In the genomic region with DNA sequence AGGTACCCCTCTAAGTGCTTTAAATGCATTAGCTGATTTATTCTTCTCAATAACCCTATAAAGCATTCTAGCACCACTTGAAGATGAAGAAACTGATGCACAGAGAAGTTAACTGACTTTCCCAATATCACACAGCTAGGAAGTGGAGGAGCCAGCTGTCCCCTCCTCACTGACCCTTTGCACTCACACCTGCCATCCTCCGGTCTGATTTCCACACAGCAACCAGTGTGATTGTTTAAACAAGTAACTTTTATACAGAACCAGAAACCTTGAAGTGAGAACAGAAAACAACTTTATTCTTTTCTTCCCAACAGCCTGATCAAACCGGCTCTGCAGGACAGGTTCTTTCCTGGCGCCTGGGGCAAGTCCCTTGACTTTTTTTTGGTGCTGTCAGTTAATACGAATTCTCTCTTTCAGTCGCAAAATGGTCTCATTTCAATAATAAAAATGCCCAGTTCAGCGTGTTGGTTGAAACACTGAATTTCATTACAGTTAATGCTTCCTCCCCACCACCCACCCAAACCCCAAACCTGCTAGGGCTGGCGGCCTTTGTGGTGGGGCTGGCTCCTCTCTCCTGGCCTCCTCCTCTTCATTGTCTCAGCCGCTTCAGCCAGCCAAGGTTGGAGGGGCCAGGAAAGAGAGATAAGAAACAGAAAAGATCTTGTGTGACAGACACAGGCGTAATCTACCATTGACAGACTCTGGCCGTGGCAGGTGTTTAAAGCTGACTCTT, we compare ENCODE assay signal across 9 cellular contexts. TPM values are rescaled to one million over a fixed set of nuclear protein-coding genes. Genes with fewer than 3 reads are reported as not detected.
A peak's percentile ranks its signal among the peaks of the same experiment; 100 is the strongest.
DNase-seq lines count a peak whose midpoint lies in the region; ATAC-seq lines count a peak whose summit lies in the region.
"Had no signal": no experiment of that assay in that cellular context is flagged by ENCODE, and none has a peak within 500 bp of the region (broad histone marks: within the 10 kb centered on the region; RNA-seq: fewer than 3 reads in every experiment).

No MANE protein-coding gene starts in this region.

- intact Hi-C loops in activated CD4-positive, alpha-beta memory T cell treated with anti-CD3 and anti-CD28 coated beads for 36 hours (cut with micrococcal nuclease), result no loop called here

- no peaks in the 10 kb centered on the region for H3K36me3 Mint-ChIP-seq in activated CD4-positive, alpha-beta memory T cell treated with anti-CD3 and anti-CD28 coated beads for 36 hours
- no peaks in the 10 kb centered on the region for H3K36me3 Mint-ChIP-seq in activated CD4-positive, alpha-beta memory T cell treated with anti-CD3 and anti-CD28 coated beads, Interleukin-2, amount 10 ng/mL, durations not matched to agents 7 days and 5 days (ENCODE audit: low read depth)
- no peaks in the 10 kb centered on the region for H3K36me3 Mint-ChIP-seq in activated naive CD8-positive, alpha-beta T cell treated with anti-CD3 and anti-CD28 coated beads for 36 hours
- no peaks in the 10 kb centered on the region for H3K36me3 Mint-ChIP-seq in stimulated activated effector memory CD8-positive, alpha-beta T cell treated with anti-CD3 and anti-CD28 coated beads, Interleukin-12 subunit alpha, Interleukin-12 subunit beta, amount 100 ng/mL, for 72 hours

- POLR2A ChIA-PET in activated CD4-positive, alpha-beta memory T cell treated with anti-CD3 and anti-CD28 coated beads for 36 hours (lab: Charles Lee), result interaction anchor here (1.1 kb wide), 1 partner anchor 55 kb away, joined by 5 read pairs; no protein-coding TSS in a partner anchor
- POLR2A ChIA-PET in activated CD4-positive, alpha-beta memory T cell treated with anti-CD3 and anti-CD28 coated beads, Interleukin-2, amount 10 ng/mL, durations not matched to agents 7 days and 5 days (lab: Charles Lee), result no interaction called here

- no peak overlapping the region for H3K27ac Mint-ChIP-seq in activated CD4-positive, alpha-beta memory T cell treated with anti-CD3 and anti-CD28 coated beads for 36 hours
- no peak overlapping the region for H3K27ac Mint-ChIP-seq in activated CD4-positive, alpha-beta memory T cell treated with anti-CD3 and anti-CD28 coated beads, Interleukin-2, amount 10 ng/mL, durations not matched to agents 7 days and 5 days
- H3K27ac Mint-ChIP-seq in activated naive CD8-positive, alpha-beta T cell treated with anti-CD3 and anti-CD28 coated beads for 36 hours, result no peak overlapping the region
- no peak overlapping the region for H3K27ac Mint-ChIP-seq in stimulated activated effector memory CD8-positive, alpha-beta T cell treated with anti-CD3 and anti-CD28 coated beads, Interleukin-12 subunit alpha, Interleukin-12 subunit beta, amount 100 ng/mL, for 72 hours

- peak; percentile 79 for ATAC-seq in HG02885 (IDR thresholded peaks at IDR 0.05; ENCODE audit: poor library complexity, unreplicated experiment)
- peak; percentile 83 for ATAC-seq in stimulated activated effector memory CD8-positive, alpha-beta T cell treated with anti-CD3 and anti-CD28 coated beads, Interleukin-12 subunit alpha, Interleukin-12 subunit beta, amount 100 ng/mL, for 72 hours

- peaks cover 12% of the 10 kb centered on the region for H3K4me1 Mint-ChIP-seq in activated CD4-positive, alpha-beta memory T cell treated with anti-CD3 and anti-CD28 coated beads for 36 hours (ENCODE audit: low read depth)
- peaks cover 5% of the 10 kb centered on the region for H3K4me1 Mint-ChIP-seq in activated CD4-positive, alpha-beta memory T cell treated with anti-CD3 and anti-CD28 coated beads, Interleukin-2, amount 10 ng/mL, durations not matched to agents 7 days and 5 days
- peaks cover 9% of the 10 kb centered on the region for H3K4me1 Mint-ChIP-seq in activated naive CD8-positive, alpha-beta T cell treated with anti-CD3 and anti-CD28 coated beads for 36 hours
- H3K4me1 Mint-ChIP-seq in stimulated activated effector memory CD8-positive, alpha-beta T cell treated with anti-CD3 and anti-CD28 coated beads, Interleukin-12 subunit alpha, Interleukin-12 subunit beta, amount 100 ng/mL, for 72 hours, result peaks cover 9% of the 10 kb centered on the region

- H3K9me3 Mint-ChIP-seq in activated CD4-positive, alpha-beta memory T cell treated with anti-CD3 and anti-CD28 coated beads for 36 hours, result no peaks in the 10 kb centered on the region
- no peaks in the 10 kb centered on the region for H3K9me3 Mint-ChIP-seq in activated CD4-positive, alpha-beta memory T cell treated with anti-CD3 and anti-CD28 coated beads, Interleukin-2, amount 10 ng/mL, durations not matched to agents 7 days and 5 days
- peaks cover 3% of the 10 kb centered on the region for H3K9me3 Mint-ChIP-seq in activated naive CD8-positive, alpha-beta T cell treated with anti-CD3 and anti-CD28 coated beads for 36 hours
- no peaks in the 10 kb centered on the region for H3K9me3 Mint-ChIP-seq in stimulated activated effector memory CD8-positive, alpha-beta T cell treated with anti-CD3 and anti-CD28 coated beads, Interleukin-12 subunit alpha, Interleukin-12 subunit beta, amount 100 ng/mL, for 72 hours

- no peak overlapping the region for H3K4me3 Mint-ChIP-seq in activated CD4-positive, alpha-beta memory T cell treated with anti-CD3 and anti-CD28 coated beads for 36 hours
- H3K4me3 Mint-ChIP-seq in activated CD4-positive, alpha-beta memory T cell treated with anti-CD3 and anti-CD28 coated beads, Interleukin-2, amount 10 ng/mL, durations not matched to agents 7 days and 5 days, result no peak overlapping the region
- H3K4me3 Mint-ChIP-seq in activated naive CD8-positive, alpha-beta T cell treated with anti-CD3 and anti-CD28 coated beads for 36 hours, result no peak overlapping the region
- H3K4me3 Mint-ChIP-seq in stimulated activated effector memory CD8-positive, alpha-beta T cell treated with anti-CD3 and anti-CD28 coated beads, Interleukin-12 subunit alpha, Interleukin-12 subunit beta, amount 100 ng/mL, for 72 hours, result peak overlapping the region; percentile 24

- DNase-seq in activated CD4-positive, alpha-beta memory T cell treated with anti-CD3 and anti-CD28 coated beads for 36 hours, result peak; percentile 54
- DNase-seq in activated CD4-positive, alpha-beta memory T cell treated with anti-CD3 and anti-CD28 coated beads, Interleukin-2, amount 10 ng/mL, durations not matched to agents 7 days and 5 days, result no peak
- DNase-seq in activated naive CD8-positive, alpha-beta T cell treated with anti-CD3 and anti-CD28 coated beads for 36 hours, result peak; percentile 37
- DNase-seq in stimulated activated effector memory CD8-positive, alpha-beta T cell treated with anti-CD3 and anti-CD28 coated beads, Interleukin-12 subunit alpha, Interleukin-12 subunit beta, amount 100 ng/mL, for 72 hours (ENCODE audit: low spot score in 2 of 2), result peak in 1 of 2 donors; percentile 58
- no peak for DNase-seq in NCI-H510A (lab: John Stamatoyannopoulos, UW)
- no peak for DNase-seq in SKM-1 treated with dmso at 0.1 percent for 144 hours (lab: John Stamatoyannopoulos, UW; ENCODE audit: unreplicated experiment)
- DNase-seq in activated CD4-positive, CD25-positive, alpha-beta regulatory T cell treated with anti-CD3 and anti-CD28 coated beads, Interleukin-2, amount 50 U/mL, for 72 hours, result no peak
- DNase-seq: NCI-H1436 had no signal

- H3K27me3 Mint-ChIP-seq in activated CD4-positive, alpha-beta memory T cell treated with anti-CD3 and anti-CD28 coated beads for 36 hours, result peaks cover 7% of the 10 kb centered on the region
- H3K27me3 Mint-ChIP-seq in activated CD4-positive, alpha-beta memory T cell treated with anti-CD3 and anti-CD28 coated beads, Interleukin-2, amount 10 ng/mL, durations not matched to agents 7 days and 5 days, result peaks cover 21% of the 10 kb centered on the region
- H3K27me3 Mint-ChIP-seq in activated naive CD8-positive, alpha-beta T cell treated with anti-CD3 and anti-CD28 coated beads for 36 hours, result no peaks in the 10 kb centered on the region

- CTCF ChIA-PET in activated CD4-positive, alpha-beta memory T cell treated with anti-CD3 and anti-CD28 coated beads for 36 hours (lab: Charles Lee), result interaction anchor here (0.6 to 3.3 kb wide), 4 partner anchors 21 to 117 kb away, joined by 3 to 17 read pairs (median 7); a partner anchor contains a TSS
- CTCF ChIA-PET in activated CD4-positive, alpha-beta memory T cell treated with anti-CD3 and anti-CD28 coated beads, Interleukin-2, amount 10 ng/mL, durations not matched to agents 7 days and 5 days (lab: Charles Lee), result interaction anchor here (0.8 kb wide), 1 partner anchor 26 kb away, joined by 3 read pairs; no protein-coding TSS in a partner anchor

RNA-seq across cellular contexts. Expression of a gene that starts 26.4 kb away (rescaled TPM):
- 1 to 10 TPM; 8.4 to 8.7 TPM for total RNA-seq in activated CD4-positive, alpha-beta memory T cell treated with anti-CD3 and anti-CD28 coated beads for 36 hours
- 10 to 100 TPM; 22.6 to 23.6 TPM for total RNA-seq in activated CD4-positive, alpha-beta memory T cell treated with anti-CD3 and anti-CD28 coated beads, Interleukin-2, amount 10 ng/mL, durations not matched to agents 7 days and 5 days
- total RNA-seq in activated naive CD8-positive, alpha-beta T cell treated with anti-CD3 and anti-CD28 coated beads for 36 hours, result 1 to 10 TPM; 7.8 to 7.9 TPM

Comparison
In these comparisons a context has a peak if more than half of its experiments do, and no peak if none do; other contexts are left out.
1. DNase-seq: peak in activated CD4-positive, alpha-beta memory T cell treated with anti-CD3 and anti-CD28 coated beads for 36 hours (single experiment) and activated naive CD8-positive, alpha-beta T cell treated with anti-CD3 and anti-CD28 coated beads for 36 hours (single experiment); none in activated CD4-positive, alpha-beta memory T cell treated with anti-CD3 and anti-CD28 coated beads, Interleukin-2, amount 10 ng/mL, durations not matched to agents 7 days and 5 days (single experiment), NCI-H510A (single experiment), SKM-1 treated with dmso at 0.1 percent for 144 hours (single experiment) and activated CD4-positive, CD25-positive, alpha-beta regulatory T cell treated with anti-CD3 and anti-CD28 coated beads, Interleukin-2, amount 50 U/mL, for 72 hours (single experiment).